19 cellular contexts compared by ENCODE assay signal in genomic region chr2:162965151-162965550, GRCh38.
"Had no signal": no experiment of that assay in that cellular context is flagged by ENCODE, and none has a peak within 500 bp of the region (broad histone marks: within the 10 kb centered on the region; RNA-seq: fewer than 3 reads in every experiment).

No MANE protein-coding gene starts in this region.

- DNase-seq: IMR-90, Kasumi-1, MM.1S, NCI-H1092 treated with DMSO at 0.1 percent for 48 hours, NCI-H1436, NCI-H1694, NCI-H187 treated with DMSO at 0.1 percent for 48 hours, NCI-H2029 treated with DMSO at 0.1 percent for 48 hours, NCI-H2171, NCI-H226, NCI-H446, NCI-H510A, NCI-H524 treated with DMSO at 0.1 percent for 48 hours, NCI-H69, NCI-H774, RPMI8226, SHP77, SK-N-SH had no signal

- H3K9me3 ChIP-seq: SK-N-SH had no signal

- H3K27ac ChIP-seq: KMS-11 had no signal
